ENCODE assay signal across 10 cellular contexts in genomic region chr1:183593356-183593755, GRCh38. TPM values are rescaled to one million over a fixed set of nuclear protein-coding genes. Genes with fewer than 3 reads are reported as not detected.
DNase-seq lines count a peak whose midpoint lies in the region; ATAC-seq and TF ChIP-seq lines count a peak whose summit lies in the region.
"Had no signal": no experiment of that assay in that cellular context is flagged by ENCODE, and none has a peak within 500 bp of the region (broad histone marks: within the 10 kb centered on the region; RNA-seq: fewer than 3 reads in every experiment).

No MANE protein-coding gene starts in this region.

- no peaks in the 10 kb centered on the region for H3K9me3 Mint-ChIP-seq in activated T-cell treated with anti-CD3 and anti-CD28 coated beads, Interleukin-2, amount 50 U/mL, for 24 hours

- peaks cover 36% of the 10 kb centered on the region for H3K4me1 Mint-ChIP-seq in activated T-cell treated with anti-CD3 and anti-CD28 coated beads, Interleukin-2, amount 50 U/mL, for 24 hours (ENCODE audit: low read depth)

- H3K23ac ChIP-seq in neuronal stem cell (ENCODE audit: low read depth, low read length, poor library complexity) = no peak overlapping the region

- H2BK120ac ChIP-seq in neuronal stem cell (ENCODE audit: low read depth, low read length) = no peak overlapping the region

- intact Hi-C loops in ovary (cut with DNase I) = no loop called here

- H4K91ac ChIP-seq in neuronal stem cell (ENCODE audit: low read depth, low read length, poor library complexity) = no peak overlapping the region

- TF ChIP-seq CTCF in GM12864 (IDR thresholded peaks at IDR 0.05; ENCODE audit: low read depth, low read length, missing control alignments) = no peak
- no peak for TF ChIP-seq CTCF in ovary (IDR thresholded peaks at IDR 0.05)

- no peak for TF ChIP-seq EP300 in ovary (IDR thresholded peaks at IDR 0.05)

- no peak overlapping the region for H3K4me2 ChIP-seq in neuronal stem cell (ENCODE audit: insufficient read depth, low read length, poor library complexity, severe bottlenecking)

- no peak overlapping the region for H3K4me3 Mint-ChIP-seq in activated T-cell treated with anti-CD3 and anti-CD28 coated beads, Interleukin-2, amount 50 U/mL, for 24 hours

- H3K36me3 ChIP-seq in ovary (no peaks in the 10 kb centered on the region), neuronal stem cell (replicated peaks in 1 of 2; ENCODE audit: control insufficient read depth in 2 of 2, insufficient read depth in 2 of 2, low read length in 2 of 2) (no peaks in the 10 kb centered on the region)

- H2BK12ac ChIP-seq in neuronal stem cell (ENCODE audit: low read length) = no peak overlapping the region

- H3K9me3 ChIP-seq in ovary (no peaks in the 10 kb centered on the region), neuronal stem cell (replicated peaks in 1 of 2; ENCODE audit: control insufficient read depth in 2 of 2, insufficient read depth in 1 of 2, low read depth in 1 of 2, low read length in 2 of 2) (peaks cover 0 to 2% of the 10 kb centered on the region in 2 donors)

- H3K27ac Mint-ChIP-seq in activated T-cell treated with anti-CD3 and anti-CD28 coated beads, Interleukin-2, amount 50 U/mL, for 24 hours = no peak overlapping the region

- ATAC-seq in GM21390 (IDR thresholded peaks at IDR 0.05; ENCODE audit: unreplicated experiment) (peak; percentile 48), HG03520 (IDR thresholded peaks at IDR 0.05; ENCODE audit: unreplicated experiment) (peak; percentile 52)

- no peak overlapping the region for H2BK5ac ChIP-seq in neuronal stem cell (ENCODE audit: low read length)

- H3K27me3 ChIP-seq in ovary (no peaks in the 10 kb centered on the region), neuronal stem cell (ENCODE audit: control insufficient read depth in 3 of 3, insufficient read depth in 3 of 3, low read depth in 1 of 3, low read length in 3 of 3) (peaks cover 0 to 21% (median 0%) of the 10 kb centered on the region in 3 experiments)

- 72 to 80% (median 77%) methylated on average over 3 of the region's 3 CpGs for WGBS in ovary, 3 donors
- no CpG with 5 or more reads among the region's 3 CpGs for WGBS in neuronal stem cell (ENCODE audit: extremely low coverage in 2 of 2, insufficient read length in 2 of 2, insufficient replicate concordance in 1 of 2), 2 donors

- H3K4me1 ChIP-seq in ovary (ENCODE audit: insufficient read depth) (peaks cover 2% of the 10 kb centered on the region), neuronal stem cell (ENCODE audit: control insufficient read depth in 2 of 2, insufficient read depth in 1 of 2, low read depth in 1 of 2, low read length in 2 of 2) (peaks cover 0 to 8% of the 10 kb centered on the region in 2 donors)

- no peak overlapping the region for H2AK5ac ChIP-seq in neuronal stem cell (ENCODE audit: low read depth, low read length)

- DNase-seq in GM12864 (ENCODE audit: low read depth) = peak; percentile 68
- DNase-seq in epithelial cell of prostate (ENCODE audit: low read depth, low spot score) = no peak
- no peak for DNase-seq in RKO (ENCODE audit: low spot score)
- no peak for DNase-seq in ovary
- no peak for DNase-seq in activated T-cell treated with anti-CD3 and anti-CD28 coated beads, Interleukin-2, amount 50 U/mL, for 24 hours
- DNase-seq in neuronal stem cell (ENCODE audit: low spot score) = no peak

- no peak overlapping the region for H2BK15ac ChIP-seq in neuronal stem cell (ENCODE audit: low read length)

- no peak overlapping the region for H3K14ac ChIP-seq in neuronal stem cell (ENCODE audit: low read length)

- H3K27ac ChIP-seq in epithelial cell of prostate (peak overlapping the region; percentile 4), ovary (no peak overlapping the region), neuronal stem cell (replicated peaks; ENCODE audit: low read length) (no peak overlapping the region)

- no peak overlapping the region for H3K4me3 ChIP-seq in GM12864 (ENCODE audit: low read depth, low read length)
- H3K4me3 ChIP-seq in ovary = no peak overlapping the region
- H3K4me3 ChIP-seq in neuronal stem cell (ENCODE audit: low read length in 2 of 2) = no peak overlapping the region
- H3K4me3 ChIP-seq: lung had no signal

- no peak overlapping the region for H3K18ac ChIP-seq in neuronal stem cell (ENCODE audit: low read length)

- TF ChIP-seq POLR2A in ovary (IDR thresholded peaks at IDR 0.05) = no peak

- no peak overlapping the region for H3K9ac ChIP-seq in neuronal stem cell (ENCODE audit: low read depth, low read length, poor library complexity)

- no peaks in the 10 kb centered on the region for H3K79me1 ChIP-seq in neuronal stem cell (ENCODE audit: low read depth, low read length)

- H2AFZ ChIP-seq in neuronal stem cell (ENCODE audit: low read length) = no peak overlapping the region

- H3K36me3 Mint-ChIP-seq in activated T-cell treated with anti-CD3 and anti-CD28 coated beads, Interleukin-2, amount 50 U/mL, for 24 hours (ENCODE audit: low read depth) = no peaks in the 10 kb centered on the region

- peaks cover 7% of the 10 kb centered on the region for H3K27me3 Mint-ChIP-seq in activated T-cell treated with anti-CD3 and anti-CD28 coated beads, Interleukin-2, amount 50 U/mL, for 24 hours

- no peak overlapping the region for H3K4ac ChIP-seq in neuronal stem cell (ENCODE audit: low read length)

- H4K8ac ChIP-seq in neuronal stem cell (ENCODE audit: low read depth, low read length) = no peak overlapping the region

RNA-seq across cellular contexts. Expression of gene NCF2, which starts 3.1 kb away (rescaled TPM):
- 10 to 100 TPM in 1 of 7 donors, 1 to 10 TPM in 6; 1.9 to 11.7 (median 3.2) TPM for total RNA-seq in ovary
- polyA plus RNA-seq in ovary = 10 to 100 TPM in 1 of 2 donors, 1 to 10 TPM in 1; 2.5 to 15.9 TPM
- not detected for polyA plus RNA-seq in neuronal stem cell (2013, experiment 1 of 2)
- 0.06 TPM for polyA plus RNA-seq in neuronal stem cell (2013, experiment 2 of 2)
- total RNA-seq: RPMI7951 had no signal

RNA-seq across cellular contexts. Expression of gene ARPC5, which starts 42.2 kb away (rescaled TPM):
- 10 to 100 TPM; 41.8 to 84.6 (median 61.4) TPM for total RNA-seq in ovary
- 100 to 1,000 TPM in 1 of 2 donors, 10 to 100 TPM in 1; 64.1 to 104 TPM for polyA plus RNA-seq in ovary
- polyA plus RNA-seq in neuronal stem cell (2013, experiment 1 of 2) = 85.5 TPM
- polyA plus RNA-seq in neuronal stem cell (2013, experiment 2 of 2) = 82.7 TPM

RNA-seq across cellular contexts. Expression of gene APOBEC4, which starts 59.8 kb away (rescaled TPM):
- total RNA-seq in ovary = 1 to 10 TPM in 1 of 7 donors, under 1 TPM in 3, not detected in 3; 0.12 to 2.0 (median 0.46) TPM
- not detected for polyA plus RNA-seq in ovary
- not detected for polyA plus RNA-seq in neuronal stem cell (2013, experiment 1 of 2)
- polyA plus RNA-seq in neuronal stem cell (2013, experiment 2 of 2) = not detected
- total RNA-seq: RPMI7951 had no signal
